Comparison of ENCODE assay signal across 8 cellular contexts in the genomic region with DNA sequence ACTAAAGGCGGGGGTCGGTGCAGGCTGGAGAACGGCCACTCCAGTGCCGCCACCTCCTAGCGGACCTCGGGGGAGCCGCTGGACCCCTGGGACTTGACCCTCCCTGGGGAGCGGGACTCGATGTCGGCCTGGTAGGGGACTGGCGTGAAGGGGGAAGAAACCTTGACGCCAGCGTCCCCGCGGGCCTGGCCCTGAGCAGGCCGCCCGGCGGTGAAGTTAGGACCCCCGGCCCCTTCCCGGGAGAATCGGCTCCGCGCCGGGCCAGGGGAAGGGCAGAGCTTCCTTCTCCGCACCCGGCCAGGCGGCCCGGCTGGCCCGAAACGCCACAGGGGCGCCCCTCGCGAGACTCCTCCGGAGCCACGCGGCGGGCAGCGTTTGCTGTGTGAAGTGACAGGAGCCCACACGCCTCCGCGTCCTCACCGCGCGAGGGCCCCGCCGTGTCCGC. TPM values are rescaled to one million over a fixed set of nuclear protein-coding genes. Genes with fewer than 3 reads are reported as not detected.
A peak's percentile ranks its signal among the peaks of the same experiment; 100 is the strongest.
DNase-seq lines count a peak whose midpoint lies in the region; ATAC-seq, FAIRE-seq and TF ChIP-seq lines count a peak whose summit lies in the region.

No MANE protein-coding gene starts in this region.

- peaks cover 0 to 11% (median 0%) of the 10 kb centered on the region in 3 donors for H3K36me3 ChIP-seq in pancreas

- ATAC-seq in HG02885 (IDR thresholded peaks at IDR 0.05; ENCODE audit: poor library complexity, unreplicated experiment) (peak; percentile 43), pancreas (peak in 3 of 4 donors; percentile 4 to 24 (median 5)), GM18520 (IDR thresholded peaks at IDR 0.05; ENCODE audit: unreplicated experiment) (no peak)

- 0% methylated on average over 21 to 47 of the region's 47 CpGs for WGBS in pancreas, 2 donors

- H3K27me3 ChIP-seq in pancreas = no peaks in the 10 kb centered on the region

- FAIRE-seq in pancreas (lab: Jason Lieb, UNC) = no peak

- peak overlapping the region; percentile 98 for H3K4me3 ChIP-seq in GM12865 (ENCODE audit: low read depth, low read length)
- peak overlapping the region; percentile 73 for H3K4me3 ChIP-seq in fibroblast of pulmonary artery (replicated peaks; ENCODE audit: low read depth, low read length)
- peak overlapping the region; percentile 55 to 95 (median 89) for H3K4me3 ChIP-seq in pancreas

- DNase-seq in GM12865 (ENCODE audit: low read depth) = peak; percentile 38
- peak; percentile 49 for DNase-seq in activated CD4-positive, alpha-beta T cell treated with anti-CD3 and anti-CD28 coated beads for 48 hours
- DNase-seq in fibroblast of pulmonary artery (ENCODE audit: low read depth) = peak; percentile 31
- DNase-seq in pancreas = peak in 2 of 6 donors; percentile 47 to 82
- DNase-seq in cerebellar nuclear complex (lab: John Stamatoyannopoulos, UW) = no peak
- no peak for DNase-seq in SW480 (ENCODE audit: low spot score)

- H3K9me3 ChIP-seq in pancreas = no peaks in the 10 kb centered on the region

- peak overlapping the region in 3 of 4 donors; percentile 10 to 44 (median 26) for H3K27ac ChIP-seq in pancreas

- intact Hi-C loops in pancreas (cut with DNase I) = no loop called here

- no peak for TF ChIP-seq CTCF in GM12865 (IDR thresholded peaks at IDR 0.05; ENCODE audit: insufficient read depth, low read depth, low read length, missing control alignments)
- TF ChIP-seq CTCF in fibroblast of pulmonary artery (IDR thresholded peaks at IDR 0.05; ENCODE audit: low read length, missing control alignments) = no peak
- TF ChIP-seq CTCF in pancreas (IDR thresholded peaks at IDR 0.05) = no peak

- peaks cover 0 to 16% (median 15%) of the 10 kb centered on the region in 3 donors for H3K4me1 ChIP-seq in pancreas

RNA-seq across cellular contexts. Expression of a gene that starts 0.4 kb away (rescaled TPM):
- total RNA-seq in pancreas = 10 to 100 TPM; 56.0 to 89.2 (median 63.7) TPM
- polyA plus RNA-seq in pancreas = 100 to 1,000 TPM; 138 to 186 TPM

RNA-seq across cellular contexts. Expression of a gene that starts 13.5 kb away (rescaled TPM):
- 10 to 100 TPM; 43.0 to 61.9 (median 49.1) TPM for total RNA-seq in pancreas
- polyA plus RNA-seq in pancreas = 100 to 1,000 TPM; 142 to 149 TPM

RNA-seq across cellular contexts. Expression of a gene that starts 13.6 kb away (rescaled TPM):
- total RNA-seq in pancreas = 10 to 100 TPM; 18.2 to 30.8 (median 28.4) TPM
- 10 to 100 TPM; 57.9 to 59.1 TPM for polyA plus RNA-seq in pancreas

RNA-seq across cellular contexts. Expression of a gene that starts 27.7 kb away (rescaled TPM):
- 10 to 100 TPM; 34.8 to 87.4 (median 51.1) TPM for total RNA-seq in pancreas
- polyA plus RNA-seq in pancreas = 100 to 1,000 TPM in 1 of 2 donors, 10 to 100 TPM in 1; 86.7 to 108 TPM

RNA-seq across cellular contexts. Expression of a gene that starts 32.8 kb away (rescaled TPM):
- total RNA-seq in pancreas = 10 to 100 TPM; 12.4 to 69.4 (median 31.5) TPM
- 10 to 100 TPM; 31.8 to 50.2 TPM for polyA plus RNA-seq in pancreas

Comparison
In these comparisons a context has a peak if more than half of its experiments do, and no peak if none do; other contexts are left out.
1. DNase-seq: peak in GM12865 (single experiment), activated CD4-positive, alpha-beta T cell treated with anti-CD3 and anti-CD28 coated beads for 48 hours (single experiment) and fibroblast of pulmonary artery (single experiment); none in cerebellar nuclear complex (0 of 2) and SW480 (single experiment).
2. Peak in every context shown above with its lines, with median percentiles within 50 percentile points of each other: H3K4me3 ChIP-seq.